ENCODE assay signal across 23 cellular contexts in the genomic region with DNA sequence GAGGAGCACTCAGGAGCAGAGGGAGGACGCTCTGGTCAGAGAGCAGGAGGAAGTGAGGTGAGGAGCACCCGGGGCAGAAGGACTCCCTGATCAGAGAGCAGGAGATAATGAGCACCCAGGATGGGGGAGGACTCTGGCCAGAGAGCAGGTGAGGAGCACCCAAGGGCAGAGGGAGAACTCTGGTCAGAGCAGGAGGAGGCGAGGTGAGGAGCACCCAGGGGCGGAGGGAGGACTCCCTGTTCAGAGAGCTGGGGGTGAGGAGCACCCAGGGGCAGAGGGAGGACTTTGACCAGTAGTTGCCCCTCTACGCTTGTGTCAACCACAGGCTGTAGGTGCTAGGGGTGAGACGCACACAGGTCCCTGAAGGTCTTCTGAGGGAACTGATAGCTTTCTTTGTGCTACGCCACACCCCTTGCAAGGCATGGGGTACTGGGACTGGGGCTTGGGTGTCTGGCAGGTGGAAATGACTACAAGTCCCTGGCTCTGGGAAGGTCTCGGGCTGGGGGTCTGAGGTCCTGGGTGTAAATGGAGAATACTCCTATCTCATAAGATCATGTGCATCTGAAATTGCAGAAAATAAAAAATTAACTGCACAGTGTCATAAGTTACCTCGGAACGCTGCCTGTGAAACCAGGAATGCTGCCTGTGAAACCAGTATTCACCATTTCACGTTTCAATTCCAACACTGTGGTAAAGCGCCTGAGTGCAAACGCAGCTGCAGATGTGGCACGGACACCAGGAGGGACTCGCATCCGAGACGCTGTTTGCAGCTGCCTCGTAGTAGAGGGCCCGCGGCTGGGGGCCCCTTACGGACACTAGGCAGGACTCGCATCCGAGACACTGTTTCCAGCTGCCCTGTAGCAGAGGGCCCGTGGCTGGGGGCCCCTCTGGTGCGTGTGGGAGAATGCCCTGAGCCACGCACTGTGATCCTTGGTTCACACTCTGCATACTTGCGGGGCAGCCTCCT. TPM values are rescaled to one million over a fixed set of nuclear protein-coding genes. Genes with fewer than 3 reads are reported as not detected.
DNase-seq lines count a peak whose midpoint lies in the region; ATAC-seq and TF ChIP-seq lines count a peak whose summit lies in the region.
"Had no signal": no experiment of that assay in that cellular context is flagged by ENCODE, and none has a peak within 500 bp of the region (broad histone marks: within the 10 kb centered on the region; RNA-seq: fewer than 3 reads in every experiment).

No MANE protein-coding gene starts in this region.

- BruUV-seq in Calu3 (replicated peaks; lab: Mats Ljungman, UMichigan), result no TSS peak

- intact Hi-C loops in Calu3 (cut with micrococcal nuclease; ENCODE audit: unreplicated experiment), result no loop called here

- TF ChIP-seq CTCF in Calu3 (IDR thresholded peaks at IDR 0.05; ENCODE audit: unreplicated experiment), result no peak
- TF ChIP-seq CTCF in chondrocyte (IDR thresholded peaks at IDR 0.05), result no peak
- TF ChIP-seq CTCF in neutrophil (IDR thresholded peaks at IDR 0.05), result no peak

- CTCF ChIA-PET in Calu3 (lab: Charles Lee), result no interaction called here

- no peaks in the 10 kb centered on the region for H3K27me3 ChIP-seq in neutrophil
- H3K27me3 ChIP-seq: sigmoid colon, suprapubic skin, vagina had no signal

- H3K36me3 ChIP-seq in neutrophil, result peaks cover 99% of the 10 kb centered on the region

- peaks cover 32 to 36% of the 10 kb centered on the region in 2 experiments for H3K4me1 ChIP-seq in neutrophil (ENCODE audit: control insufficient read depth in 1 of 2, insufficient read depth in 1 of 2, low read depth in 1 of 2, low read length in 1 of 2)
- H3K4me1 ChIP-seq: parathyroid adenoma, sigmoid colon, suprapubic skin, vagina had no signal

- H3K9me3 Mint-ChIP-seq in Calu3 (ENCODE audit: low read depth, unreplicated experiment), result no peaks in the 10 kb centered on the region
- H3K9me3 Mint-ChIP-seq in chondrocyte (ENCODE audit: low read depth), result no peaks in the 10 kb centered on the region
- H3K9me3 Mint-ChIP-seq: activated naive CD8-positive, alpha-beta T cell treated with anti-CD3 and anti-CD28 coated beads for 36 hours; activated T-helper 1 cell treated with anti-CD3 and anti-CD28 coated beads, Interleukin-12 subunit alpha, Interleukin-12 subunit beta, Interleukin-2, Interleukin-4 antibody, amounts not matched to agents 30 ng/mL and 10 ng/mL and 1 ng/mL, durations not matched to agents 14 hours and 24 hours and 36 hours; naive thymus-derived CD4-positive, alpha-beta T cell; T-cell had no signal

- peaks cover 35% of the 10 kb centered on the region for H3K36me3 Mint-ChIP-seq in Calu3 (ENCODE audit: insufficient read depth, unreplicated experiment)
- H3K36me3 Mint-ChIP-seq in chondrocyte (ENCODE audit: low read depth), result peaks cover 28% of the 10 kb centered on the region

- peak; percentile 47 for TF ChIP-seq POLR2A in GM19193 (IDR thresholded peaks at IDR 0.05; ENCODE audit: extremely low read depth, insufficient read depth, insufficient read length)

- H3K27ac Mint-ChIP-seq in Calu3 (ENCODE audit: unreplicated experiment) (peak overlapping the region; percentile 50), chondrocyte (ENCODE audit: unreplicated experiment) (no peak overlapping the region)
- H3K27ac Mint-ChIP-seq: activated CD4-positive, alpha-beta T cell treated with anti-CD3 and anti-CD28 coated beads for 36 hours; activated naive CD8-positive, alpha-beta T cell treated with anti-CD3 and anti-CD28 coated beads for 36 hours; activated T-helper 1 cell treated with anti-CD3 and anti-CD28 coated beads, Interleukin-12 subunit alpha, Interleukin-12 subunit beta, Interleukin-2, Interleukin-4 antibody, amounts not matched to agents 30 ng/mL and 10 ng/mL and 1 ng/mL, durations not matched to agents 14 hours and 24 hours and 36 hours; T-cell had no signal

- H3K4me1 Mint-ChIP-seq in Calu3 (ENCODE audit: low read depth, unreplicated experiment) (no peaks in the 10 kb centered on the region), chondrocyte (ENCODE audit: low read depth) (no peaks in the 10 kb centered on the region)
- H3K4me1 Mint-ChIP-seq: activated naive CD8-positive, alpha-beta T cell treated with anti-CD3 and anti-CD28 coated beads for 36 hours; T-cell had no signal

- ATAC-seq in GM18868 (IDR thresholded peaks at IDR 0.05; ENCODE audit: unreplicated experiment), result no peak
- ATAC-seq: activated CD4-positive, alpha-beta T cell treated with anti-CD3 and anti-CD28 coated beads for 36 hours; naive thymus-derived CD4-positive, alpha-beta T cell; T-cell had no signal

- H3K9me3 ChIP-seq in neutrophil, result no peaks in the 10 kb centered on the region
- H3K9me3 ChIP-seq: sigmoid colon, suprapubic skin, vagina had no signal

- H3K27ac ChIP-seq in neutrophil, result peak overlapping the region; percentile 97
- H3K27ac ChIP-seq: parathyroid adenoma, sigmoid colon, suprapubic skin, vagina had no signal

- no peak overlapping the region for H3K4me3 ChIP-seq in neutrophil (ENCODE audit: low read depth in 1 of 2, low read length in 1 of 2)
- H3K4me3 ChIP-seq: sigmoid colon, suprapubic skin, vagina had no signal

- DNase-seq in Calu3, result no peak
- peak; percentile 85 for DNase-seq in chondrocyte (ENCODE audit: low spot score)
- DNase-seq in cerebellar cortex (ENCODE audit: low spot score), result no peak
- DNase-seq in NCI-H1694 treated with DMSO at 0.1 percent for 48 hours (lab: John Stamatoyannopoulos, UW), result no peak
- DNase-seq: activated CD4-positive, alpha-beta T cell treated with anti-CD3 and anti-CD28 coated beads for 36 hours; activated naive CD8-positive, alpha-beta T cell treated with anti-CD3 and anti-CD28 coated beads for 36 hours; DMS 273 treated with DMSO at 0.1 percent for 48 hours; KBM-7; naive thymus-derived CD4-positive, alpha-beta T cell; NCI-H146; NCI-H2171 treated with DMSO at 0.1 percent for 48 hours; NCI-H748 treated with DMSO at 0.1 percent for 48 hours; stimulated activated CD4-positive, alpha-beta T cell treated with anti-CD3 and anti-CD28 coated beads, Interleukin-15, amount 100 ng/mL, for 24 hours had no signal

- H3K27me3 Mint-ChIP-seq in Calu3 (ENCODE audit: unreplicated experiment), result no peaks in the 10 kb centered on the region
- H3K27me3 Mint-ChIP-seq in chondrocyte (ENCODE audit: low read depth), result no peaks in the 10 kb centered on the region
- H3K27me3 Mint-ChIP-seq: activated CD4-positive, alpha-beta T cell treated with anti-CD3 and anti-CD28 coated beads for 36 hours; activated naive CD8-positive, alpha-beta T cell treated with anti-CD3 and anti-CD28 coated beads for 36 hours; naive thymus-derived CD4-positive, alpha-beta T cell; T-cell had no signal

- H3K4me3 Mint-ChIP-seq in Calu3 (ENCODE audit: low read depth, unreplicated experiment), result no peak overlapping the region
- H3K4me3 Mint-ChIP-seq in chondrocyte (ENCODE audit: unreplicated experiment), result no peak overlapping the region
- H3K4me3 Mint-ChIP-seq: activated CD4-positive, alpha-beta T cell treated with anti-CD3 and anti-CD28 coated beads for 36 hours; activated naive CD8-positive, alpha-beta T cell treated with anti-CD3 and anti-CD28 coated beads for 36 hours; activated T-helper 1 cell treated with anti-CD3 and anti-CD28 coated beads, Interleukin-12 subunit alpha, Interleukin-12 subunit beta, Interleukin-2, Interleukin-4 antibody, amounts not matched to agents 30 ng/mL and 10 ng/mL and 1 ng/mL, durations not matched to agents 14 hours and 24 hours and 36 hours; naive thymus-derived CD4-positive, alpha-beta T cell; T-cell had no signal

RNA-seq across cellular contexts. Expression of a gene that starts 27.0 kb away (rescaled TPM):
- total RNA-seq in Calu3 (2022), result not detected in 2 replicates
- not detected in 3 replicates for total RNA-seq in chondrocyte
- total RNA-seq: activated CD4-positive, alpha-beta T cell treated with anti-CD3 and anti-CD28 coated beads for 36 hours; activated naive CD8-positive, alpha-beta T cell treated with anti-CD3 and anti-CD28 coated beads for 36 hours; activated T-helper 1 cell treated with anti-CD3 and anti-CD28 coated beads, Interleukin-12 subunit alpha, Interleukin-12 subunit beta, Interleukin-2, Interleukin-4 antibody, amounts not matched to agents 30 ng/mL and 10 ng/mL and 1 ng/mL, durations not matched to agents 14 hours and 24 hours and 36 hours; mesenteric fat pad; sigmoid colon had no signal

RNA-seq across cellular contexts. Expression of a gene that starts 51.5 kb away (rescaled TPM):
- total RNA-seq in Calu3 (2022) (42.3 and 43.8 TPM in 2 replicates), chondrocyte (39.9 to 49.4 TPM (median 46.4 TPM) in 3 replicates)
